Comparison of ENCODE assay signal across 8 cellular contexts in genomic region chr4:38310446-38311043, GRCh38.
DNase-seq lines count a peak whose midpoint lies in the region; ATAC-seq, FAIRE-seq and TF ChIP-seq lines count a peak whose summit lies in the region.

No MANE protein-coding gene starts in this region.

- TF ChIP-seq CTCF in H1 (IDR thresholded peaks at IDR 0.05; ENCODE audit: control extremely low read depth in 1 of 3, insufficient read depth in 1 of 3, low read depth in 1 of 3, low read length in 3 of 3): no peak
- TF ChIP-seq CTCF in heart right ventricle (IDR thresholded peaks at IDR 0.05): no peak

- H2BK120ac ChIP-seq in H1 (replicated peaks; ENCODE audit: low read depth, low read length): no peak overlapping the region

- no peak overlapping the region for H2AK5ac ChIP-seq in H1 (ENCODE audit: low read depth, low read length)

- no peak for FAIRE-seq in H1 (lab: Jason Lieb, UNC)

- no peak overlapping the region for H3K4me3 ChIP-seq in H1 (ENCODE audit: extremely low read depth in 1 of 4, insufficient read depth in 2 of 4, low read depth in 3 of 4, low read length in 4 of 4)
- no peak overlapping the region for H3K4me3 ChIP-seq in right cardiac atrium (ENCODE audit: low read length)
- H3K4me3 ChIP-seq in heart right ventricle: no peak overlapping the region

- TF ChIP-seq EP300 in H1 (IDR thresholded peaks at IDR 0.05; ENCODE audit: borderline replicate concordance in 1 of 2, low read depth in 2 of 2, low read length in 2 of 2): no peak

- H2BK12ac ChIP-seq in H1 (ENCODE audit: low read depth, low read length): peak overlapping the region; percentile 55; the same call in 1 of the 2 replicates

- H3K27me3 ChIP-seq in H1 (replicated peaks in 1 of 4; ENCODE audit: control insufficient read depth in 3 of 4, extremely low read depth in 1 of 4, insufficient read depth in 3 of 4, low read length in 3 of 4): no peaks in the 10 kb centered on the region
- H3K27me3 ChIP-seq in right cardiac atrium (ENCODE audit: control insufficient read depth, insufficient read depth): no peaks in the 10 kb centered on the region
- no peaks in the 10 kb centered on the region for H3K27me3 ChIP-seq in heart right ventricle

- no peaks in the 10 kb centered on the region for H3K79me1 ChIP-seq in H1 (ENCODE audit: low read depth, low read length)

- no peaks in the 10 kb centered on the region for H3K79me2 ChIP-seq in H1 (ENCODE audit: control insufficient read depth in 1 of 2, insufficient read depth in 2 of 2, low read length in 2 of 2)

- no peaks in the 10 kb centered on the region for H3K23me2 ChIP-seq in H1 (ENCODE audit: low read depth, low read length)

- no peak overlapping the region for H3K27ac ChIP-seq in H1 (ENCODE audit: low read depth, low read length)
- no peak overlapping the region for H3K27ac ChIP-seq in right cardiac atrium (ENCODE audit: low read length)
- no peak overlapping the region for H3K27ac ChIP-seq in heart right ventricle

- peak; percentile 68 for DNase-seq in activated CD4-positive, CD25-positive, alpha-beta regulatory T cell treated with anti-CD3 and anti-CD28 coated beads, Interleukin-2, amount 50 U/mL, for 16 hours (ENCODE audit: low read depth, low spot score)
- DNase-seq in H1 (ENCODE audit: low read depth in 1 of 2, low spot score in 2 of 2) (no peak), right cardiac atrium (no peak), KBM-7 (no peak), heart right ventricle (no peak)
- DNase-seq in stimulated activated CD8-positive, alpha-beta memory T cell treated with anti-CD3 and anti-CD28 coated beads, Interleukin-7, amount 100 ng/mL, for 48 hours (ENCODE audit: extremely low read depth in 1 of 2, low read depth in 1 of 2): peak; percentile 37 to 70

- CTCF ChIA-PET in H1 (lab: Charles Lee; ENCODE audit: partially characterized antibody): interaction anchor here (0.6 to 1.6 kb wide), 6 partner anchors 9 to 377 kb away, joined by 3 to 4 read pairs (median 4); no protein-coding TSS in a partner anchor

- no peak overlapping the region; the same call in 1 of the 2 replicates for H4K8ac ChIP-seq in H1 (ENCODE audit: extremely low read depth, insufficient read depth, low read length)

- H3K14ac ChIP-seq in H1 (ENCODE audit: insufficient read length): no peak overlapping the region

- H4K5ac ChIP-seq in H1 (ENCODE audit: insufficient read length, low read depth, low read length): no peak overlapping the region

- TF ChIP-seq POLR2A in H1 (IDR thresholded peaks at IDR 0.05; ENCODE audit: control extremely low read depth in 1 of 2, low read depth in 2 of 2, low read length in 2 of 2): no peak

- ATAC-seq in GM18520 (IDR thresholded peaks at IDR 0.05; ENCODE audit: unreplicated experiment) (peak; percentile 86), HG02938 (IDR thresholded peaks at IDR 0.05; ENCODE audit: unreplicated experiment) (peak; percentile 93), right cardiac atrium (no peak), heart right ventricle (no peak)

- no peak overlapping the region for H3K23ac ChIP-seq in H1 (ENCODE audit: insufficient read length)

- in situ Hi-C loops in KBM-7 (cut with MboI; ENCODE audit: low pct_unique_long_range_greater_than_20kb, low sequenced_read_pairs): loop anchor here (25.0 kb wide), 2 partner anchors 248 to 352 kb away; partner anchors contain the start of gene KLF3

- POLR2A ChIA-PET in H1 (lab: Charles Lee; ENCODE audit: partially characterized antibody): no interaction called here

- no peak overlapping the region for H2BK15ac ChIP-seq in H1 (ENCODE audit: low read length)

- no peak overlapping the region for H2BK5ac ChIP-seq in H1 (ENCODE audit: low read depth, low read length)

- H3K36me3 ChIP-seq in H1 (ENCODE audit: control insufficient read depth in 2 of 4, insufficient read depth in 4 of 4, low read length in 3 of 4): no peaks in the 10 kb centered on the region
- no peaks in the 10 kb centered on the region for H3K36me3 ChIP-seq in heart right ventricle

- H4K91ac ChIP-seq in H1 (replicated peaks; ENCODE audit: insufficient read length, low read length): no peak overlapping the region

- H3K9me3 ChIP-seq in H1 (ENCODE audit: insufficient read depth in 2 of 2, low read depth in 1 of 2, low read length in 1 of 2) (no peaks in the 10 kb centered on the region), right cardiac atrium (ENCODE audit: control insufficient read depth, low read length) (no peaks in the 10 kb centered on the region), heart right ventricle (peaks cover 0 to 4% (median 0%) of the 10 kb centered on the region in 11 donors)

- no peaks in the 10 kb centered on the region for H3K4me1 ChIP-seq in H1 (replicated peaks in 1 of 4; ENCODE audit: control insufficient read depth in 3 of 4, insufficient read depth in 4 of 4, low read length in 3 of 4)
- H3K4me1 ChIP-seq in right cardiac atrium (ENCODE audit: control insufficient read depth, insufficient read depth, low read length): no peaks in the 10 kb centered on the region
- peaks cover 0 to 13% (median 0%) of the 10 kb centered on the region in 9 donors for H3K4me1 ChIP-seq in heart right ventricle

- no peak overlapping the region for H3K9ac ChIP-seq in H1 (replicated peaks in 1 of 4; ENCODE audit: extremely low read depth in 1 of 4, low read depth in 3 of 4, low read length in 3 of 4)

- WGBS in H1 (ENCODE audit: extremely low coverage in 1 of 2, insufficient coverage in 1 of 2, insufficient read length in 1 of 2, insufficient replicate concordance in 2 of 2, low coverage in 1 of 2, low lambda C conversion rate in 2 of 2, missing lambda C conversion rate in 1 of 2), 2 experiments: 76% methylated on average over 4 of the region's 4 CpGs; no CpG with 5 or more reads in 1 of the 2 experiments
- WGBS in right cardiac atrium: 66% methylated on average over 4 of the region's 4 CpGs
- WGBS in heart right ventricle, 2 donors: 67 to 75% methylated on average over 4 of the region's 4 CpGs

- H4K20me1 ChIP-seq in H1 (replicated peaks in 1 of 2; ENCODE audit: control insufficient read depth in 1 of 2, insufficient read depth in 2 of 2, low read length in 2 of 2): no peaks in the 10 kb centered on the region

- no peak overlapping the region for H3K4ac ChIP-seq in H1 (replicated peaks; ENCODE audit: insufficient read length, low read depth, low read length)

- H2BK20ac ChIP-seq in H1 (ENCODE audit: low read length): no peak overlapping the region

- no peak overlapping the region for H3K4me2 ChIP-seq in H1 (ENCODE audit: insufficient read depth in 1 of 2, low read depth in 2 of 2, low read length in 2 of 2)

- H3K56ac ChIP-seq in H1 (replicated peaks; ENCODE audit: insufficient read length, low read depth, low read length): no peak overlapping the region

- H3K18ac ChIP-seq in H1 (ENCODE audit: extremely low read depth, low read length): no peak overlapping the region

- intact Hi-C loops in right cardiac atrium (cut with DNase I) (loop anchor here in 1 of 4 donors (10.0 kb wide), 1 partner anchor 126 kb away; no protein-coding TSS in a partner anchor), heart right ventricle (cut with DNase I) (loop anchor here in 6 of 10 donors (5.0 to 10.0 kb wide), 5 partner anchors 123 to 414 kb away; no protein-coding TSS in a partner anchor)

- no peak for TF ChIP-seq RAD21 in H1 (IDR thresholded peaks at IDR 0.05 in 1 of 2, conservative IDR thresholded peaks at IDR 0.05 in 1 of 2; ENCODE audit: low read depth in 2 of 2, low read length in 2 of 2)

- H2AFZ ChIP-seq in H1 (ENCODE audit: low read length): peak overlapping the region; percentile 96

TF ChIP-seq in H1, 55 proteins besides CTCF, POLR2A, EP300 and RAD21:
- TF ChIP-seq POU5F1 (IDR thresholded peaks at IDR 0.05; ENCODE audit: low read depth, low read length): no peak

Comparison
In these comparisons a context has a peak if more than half of its experiments do, and no peak if none do; other contexts are left out.
1. ATAC-seq: peak in GM18520 (single experiment) and HG02938 (single experiment); none in right cardiac atrium (0 of 2) and heart right ventricle (0 of 8).
2. DNase-seq: peak in activated CD4-positive, CD25-positive, alpha-beta regulatory T cell treated with anti-CD3 and anti-CD28 coated beads, Interleukin-2, amount 50 U/mL, for 16 hours (single experiment) and stimulated activated CD8-positive, alpha-beta memory T cell treated with anti-CD3 and anti-CD28 coated beads, Interleukin-7, amount 100 ng/mL, for 48 hours (2 of 2); none in H1 (0 of 2), right cardiac atrium (0 of 3), KBM-7 (single experiment) and heart right ventricle (0 of 2).